Comparison of ENCODE assay signal across 14 cellular contexts in the genomic region with DNA sequence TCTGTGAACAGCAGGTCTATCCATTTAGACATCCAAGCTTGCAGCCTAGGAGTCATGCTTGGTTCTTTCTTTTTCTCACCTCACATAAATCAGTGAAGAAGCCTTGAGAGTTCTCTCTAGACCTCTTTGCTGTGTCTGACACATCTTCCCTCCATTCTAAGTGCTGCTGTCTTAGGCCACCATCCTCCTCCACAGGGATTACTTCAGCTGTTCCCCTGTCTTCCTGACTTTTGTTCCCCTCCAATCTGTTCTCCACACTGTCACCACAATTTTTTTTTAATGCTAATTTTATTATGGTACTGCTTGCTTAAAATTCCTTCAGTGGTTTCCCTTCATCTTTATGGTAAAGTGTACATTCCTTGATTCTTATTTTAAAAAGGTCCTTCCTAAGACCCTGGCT.
"Had no signal": no experiment of that assay in that cellular context is flagged by ENCODE, and none has a peak within 500 bp of the region (broad histone marks: within the 10 kb centered on the region; RNA-seq: fewer than 3 reads in every experiment).

No MANE protein-coding gene starts in this region.

- H3K9me3 Mint-ChIP-seq: stimulated activated naive CD8-positive, alpha-beta T cell treated with anti-CD3 and anti-CD28 coated beads, Interleukin-15, amount 100 ng/mL, for 72 hours had no signal

- H3K4me3 Mint-ChIP-seq: activated naive CD8-positive, alpha-beta T cell treated with anti-CD3 and anti-CD28 coated beads for 36 hours; activated T-cell treated with anti-CD3 and anti-CD28 coated beads, Interleukin-2, amount 50 U/mL, for 4 hours; naive thymus-derived CD8-positive, alpha-beta T cell; stimulated activated naive CD8-positive, alpha-beta T cell treated with anti-CD3 and anti-CD28 coated beads, Interleukin-15, amount 100 ng/mL, for 72 hours had no signal

- H3K9me3 ChIP-seq: right atrium auricular region, testis, upper lobe of left lung had no signal

- H3K4me1 ChIP-seq: testis had no signal

- H3K4me3 ChIP-seq: lung, right atrium auricular region, testis, upper lobe of left lung had no signal

- DNase-seq: activated CD4-positive, alpha-beta T cell treated with anti-CD3 and anti-CD28 coated beads, Interleukin-2, amount 50 U/mL, for 48 hours; activated gamma-delta T cell treated with Interleukin-2 at 50 U/mL for 16 hours; activated naive CD8-positive, alpha-beta T cell treated with anti-CD3 and anti-CD28 coated beads for 36 hours; activated T-cell treated with anti-CD3 and anti-CD28 coated beads, Interleukin-2, amount 50 U/mL, for 4 hours; aorta; left colon; naive thymus-derived CD8-positive, alpha-beta T cell; stimulated activated naive CD8-positive, alpha-beta T cell treated with anti-CD3 and anti-CD28 coated beads, Interleukin-15, amount 100 ng/mL, for 72 hours; T-helper 1 cell; testis; upper lobe of left lung had no signal

- H3K27me3 ChIP-seq: right atrium auricular region, testis, upper lobe of left lung had no signal

- H3K27me3 Mint-ChIP-seq: activated naive CD8-positive, alpha-beta T cell treated with anti-CD3 and anti-CD28 coated beads for 36 hours; naive thymus-derived CD8-positive, alpha-beta T cell; progenitor cell of endocrine pancreas; stimulated activated naive CD8-positive, alpha-beta T cell treated with anti-CD3 and anti-CD28 coated beads, Interleukin-15, amount 100 ng/mL, for 72 hours had no signal

- H3K27ac Mint-ChIP-seq: activated naive CD8-positive, alpha-beta T cell treated with anti-CD3 and anti-CD28 coated beads for 36 hours; naive thymus-derived CD8-positive, alpha-beta T cell; progenitor cell of endocrine pancreas had no signal

- H3K27ac ChIP-seq: right atrium auricular region, testis had no signal

- H3K4me1 Mint-ChIP-seq: activated naive CD8-positive, alpha-beta T cell treated with anti-CD3 and anti-CD28 coated beads for 36 hours; stimulated activated naive CD8-positive, alpha-beta T cell treated with anti-CD3 and anti-CD28 coated beads, Interleukin-15, amount 100 ng/mL, for 72 hours had no signal

- ATAC-seq: activated T-cell treated with anti-CD3 and anti-CD28 coated beads, Interleukin-2, amount 50 U/mL, for 4 hours; left colon; naive thymus-derived CD8-positive, alpha-beta T cell; stimulated activated naive CD8-positive, alpha-beta T cell treated with anti-CD3 and anti-CD28 coated beads, Interleukin-15, amount 100 ng/mL, for 72 hours had no signal
